22 cellular contexts compared by ENCODE assay signal in the genomic region with DNA sequence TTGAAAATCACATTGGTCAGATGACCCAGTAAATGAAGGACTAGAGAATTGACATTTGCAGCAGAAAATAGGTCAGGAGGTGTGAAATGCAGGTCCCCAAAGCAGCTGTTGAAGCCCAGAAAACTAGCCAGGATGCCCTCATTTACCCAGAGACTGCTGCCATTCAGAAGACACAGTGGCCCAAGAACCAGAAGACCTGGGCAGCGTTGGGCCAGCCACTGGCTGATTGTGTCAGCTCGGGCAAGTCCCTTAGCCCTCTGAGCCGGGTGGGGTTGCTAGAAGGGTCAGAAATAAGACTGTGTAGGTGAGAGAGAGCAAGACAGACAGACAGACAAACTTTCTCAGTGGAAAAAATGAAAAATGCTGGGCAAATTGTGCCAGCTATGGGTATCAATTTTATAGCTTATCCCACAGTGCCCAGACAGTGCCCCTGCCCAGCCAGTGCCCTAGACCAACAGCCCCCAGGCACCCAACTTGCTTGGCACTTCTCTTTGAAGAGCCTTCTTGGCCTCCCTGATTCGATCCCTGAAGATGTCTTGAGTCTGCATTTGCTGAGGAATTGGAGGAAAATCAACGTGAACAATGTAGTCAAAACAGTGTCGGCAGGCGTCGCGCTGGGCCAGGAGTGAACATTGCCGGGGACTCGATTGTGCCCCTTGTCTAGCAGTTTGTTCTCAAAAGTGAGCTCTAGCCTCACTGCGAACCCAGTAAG.
"Had no signal": no experiment of that assay in that cellular context is flagged by ENCODE, and none has a peak within 500 bp of the region (broad histone marks: within the 10 kb centered on the region; RNA-seq: fewer than 3 reads in every experiment).

No MANE protein-coding gene starts in this region.

- H3K36me3 Mint-ChIP-seq: activated CD4-positive, alpha-beta memory T cell treated with anti-CD3 and anti-CD28 coated beads for 36 hours; activated CD8-positive, alpha-beta memory T cell treated with anti-CD3 and anti-CD28 coated beads, Interleukin-2, amount 10 ng/mL, durations not matched to agents 7 days and 5 days; activated naive CD8-positive, alpha-beta T cell treated with anti-CD3 and anti-CD28 coated beads, Interleukin-2, amount 10 ng/mL, durations not matched to agents 7 days and 5 days; naive B cell; T-cell had no signal

- H3K4me1 Mint-ChIP-seq: activated B cell treated with CpG ODN at 0.5 μM for 24 hours; activated CD8-positive, alpha-beta memory T cell treated with anti-CD3 and anti-CD28 coated beads, Interleukin-2, amount 10 ng/mL, durations not matched to agents 7 days and 5 days; activated naive CD8-positive, alpha-beta T cell treated with anti-CD3 and anti-CD28 coated beads, Interleukin-2, amount 10 ng/mL, durations not matched to agents 7 days and 5 days; naive B cell; T-cell had no signal

- H3K27ac ChIP-seq: dorsolateral prefrontal cortex, gastrocnemius medialis, heart left ventricle, left lung had no signal

- ATAC-seq: activated CD8-positive, alpha-beta memory T cell treated with anti-CD3 and anti-CD28 coated beads, Interleukin-2, amount 10 ng/mL, durations not matched to agents 7 days and 5 days; gastrocnemius medialis; left lung; mucosa of descending colon; SK-N-SH treated with all-trans-retinoic acid at 6 μM for 48 hours; T-cell had no signal

- H3K4me3 Mint-ChIP-seq: activated B cell treated with CpG ODN at 0.5 μM for 24 hours; activated CD4-positive, alpha-beta memory T cell treated with anti-CD3 and anti-CD28 coated beads for 36 hours; activated CD8-positive, alpha-beta memory T cell treated with anti-CD3 and anti-CD28 coated beads, Interleukin-2, amount 10 ng/mL, durations not matched to agents 7 days and 5 days; activated naive CD8-positive, alpha-beta T cell treated with anti-CD3 and anti-CD28 coated beads, Interleukin-2, amount 10 ng/mL, durations not matched to agents 7 days and 5 days; naive B cell; T-cell had no signal

- H3K27ac Mint-ChIP-seq: activated B cell treated with CpG ODN at 0.5 μM for 24 hours; activated CD4-positive, alpha-beta memory T cell treated with anti-CD3 and anti-CD28 coated beads for 36 hours; activated CD8-positive, alpha-beta memory T cell treated with anti-CD3 and anti-CD28 coated beads, Interleukin-2, amount 10 ng/mL, durations not matched to agents 7 days and 5 days; activated naive CD8-positive, alpha-beta T cell treated with anti-CD3 and anti-CD28 coated beads, Interleukin-2, amount 10 ng/mL, durations not matched to agents 7 days and 5 days; activated T-helper 2 cell treated with anti-CD3 and anti-CD28 coated beads, Interferon-gamma antibody, Interleukin-2, Interleukin-4, amounts not matched to agents 10 μg/mL and 5 μg/mL and 100 μg/mL, durations not matched to agents 14 hours and 24 hours and 36 hours; T-cell had no signal

- DNase-seq: activated B cell treated with CpG ODN at 0.5 μM for 24 hours; activated CD4-positive, alpha-beta memory T cell treated with anti-CD3 and anti-CD28 coated beads for 36 hours; activated CD4-positive, alpha-beta T cell treated with anti-CD3 and anti-CD28 coated beads for 4 hours; activated CD8-positive, alpha-beta memory T cell treated with anti-CD3 and anti-CD28 coated beads, Interleukin-2, amount 10 ng/mL, durations not matched to agents 7 days and 5 days; activated naive CD4-positive, alpha-beta T cell treated with Interleukin-2 at 50 U/mL for 16 hours; activated naive CD8-positive, alpha-beta T cell treated with anti-CD3 and anti-CD28 coated beads, Interleukin-2, amount 10 ng/mL, durations not matched to agents 7 days and 5 days; activated T-cell treated with anti-CD3 and anti-CD28 coated beads, Interleukin-2, amount 50 U/mL, for 1 hour; dorsolateral prefrontal cortex; gastrocnemius medialis; heart left ventricle; left lung; mucosa of descending colon; naive B cell; retina; stimulated activated CD4-positive, alpha-beta T cell treated with anti-CD3 and anti-CD28 coated beads, Interleukin-12 subunit alpha, Interleukin-12 subunit beta, amount 100 ng/mL, for 4 hours; stimulated activated CD4-positive, alpha-beta T cell treated with anti-CD3 and anti-CD28 coated beads, Interleukin-1b, Interleukin-23, amount 100 ng/mL, for 48 hours; stimulated activated CD8-positive, alpha-beta memory T cell treated with anti-CD3 and anti-CD28 coated beads, Interleukin-4, amount 100 ng/mL, for 48 hours; stimulated activated naive CD4-positive, alpha-beta T cell; T-cell had no signal

- H3K4me3 ChIP-seq: dorsolateral prefrontal cortex, gastrocnemius medialis, heart left ventricle, left lung, mucosa of descending colon, tibial nerve had no signal

- H3K36me3 ChIP-seq: gastrocnemius medialis, heart left ventricle, left lung, tibial nerve had no signal

- H3K27me3 Mint-ChIP-seq: activated CD8-positive, alpha-beta memory T cell treated with anti-CD3 and anti-CD28 coated beads, Interleukin-2, amount 10 ng/mL, durations not matched to agents 7 days and 5 days had no signal

- H3K27me3 ChIP-seq: dorsolateral prefrontal cortex, gastrocnemius medialis, heart left ventricle, left lung, tibial nerve had no signal

- H3K4me1 ChIP-seq: gastrocnemius medialis, left lung had no signal

- H3K9me3 Mint-ChIP-seq: activated B cell treated with CpG ODN at 0.5 μM for 24 hours; activated CD4-positive, alpha-beta memory T cell treated with anti-CD3 and anti-CD28 coated beads for 36 hours; activated T-helper 2 cell treated with anti-CD3 and anti-CD28 coated beads, Interferon-gamma antibody, Interleukin-2, Interleukin-4, amounts not matched to agents 10 μg/mL and 5 μg/mL and 100 μg/mL, durations not matched to agents 14 hours and 24 hours and 36 hours; T-cell had no signal

- H3K9me3 ChIP-seq: gastrocnemius medialis, mucosa of descending colon, tibial nerve had no signal
